24 cellular contexts compared by ENCODE assay signal in the genomic region with DNA sequence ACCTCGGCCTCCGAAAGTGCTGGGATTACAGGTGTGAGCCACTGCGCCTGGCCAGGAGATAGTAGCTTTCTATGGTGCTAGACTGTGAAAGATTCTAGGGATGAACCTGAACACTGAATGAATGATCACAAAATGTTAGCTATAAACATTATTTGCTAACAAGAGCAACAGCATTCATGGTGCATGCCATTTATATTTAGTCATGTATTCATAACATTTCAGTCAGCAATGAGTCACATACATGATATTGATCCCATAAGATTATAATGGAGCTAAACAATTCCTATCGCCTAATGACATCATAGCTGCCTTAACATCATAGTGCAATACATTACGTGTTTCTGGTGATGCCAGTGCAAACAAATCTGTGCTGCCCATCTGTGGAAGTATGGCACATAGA.
A peak's percentile ranks its signal among the peaks of the same experiment; 100 is the strongest.
DNase-seq lines count a peak whose midpoint lies in the region; ATAC-seq, FAIRE-seq and TF ChIP-seq lines count a peak whose summit lies in the region.
"Had no signal": no experiment of that assay in that cellular context is flagged by ENCODE, and none has a peak within 500 bp of the region (broad histone marks: within the 10 kb centered on the region; RNA-seq: fewer than 3 reads in every experiment).

No MANE protein-coding gene starts in this region.

- in situ Hi-C loops in mammary epithelial cell (cut with MboI; ENCODE audit: low sequenced_read_pairs in 2 of 2): loop anchor here (5.0 to 10.0 kb wide), 3 partner anchors 76 to 274 kb away; a partner anchor contains a TSS

- H3K79me2 ChIP-seq in mammary epithelial cell (ENCODE audit: insufficient read depth, low read length): no peaks in the 10 kb centered on the region
- H3K79me2 ChIP-seq in smooth muscle cell (ENCODE audit: low read depth): peaks cover 55% of the 10 kb centered on the region

- H3K36me3 ChIP-seq in mammary epithelial cell (ENCODE audit: insufficient read depth, low read length) (no peaks in the 10 kb centered on the region), breast epithelium (no peaks in the 10 kb centered on the region), bronchial epithelial cell (ENCODE audit: control insufficient read depth, insufficient read depth, low read length) (no peaks in the 10 kb centered on the region), smooth muscle cell (ENCODE audit: low read depth) (no peaks in the 10 kb centered on the region)
- H3K36me3 ChIP-seq: brain microvascular endothelial cell had no signal

- intact Hi-C loops in mammary epithelial cell (cut with micrococcal nuclease): loop anchor here (2.0 kb wide), 1 partner anchor 74 kb away; no protein-coding TSS in a partner anchor
- intact Hi-C loops in breast epithelium (cut with DNase I; ENCODE audit: low total_unique reads): no loop called here

- CTCF ChIA-PET in mammary epithelial cell (lab: Charles Lee; ENCODE audit: low non-redundant PET): no interaction called here

- no TSS peak for BruUV-seq in mammary epithelial cell (replicated peaks; lab: Mats Ljungman, UMichigan)

- H3K27ac ChIP-seq in mammary epithelial cell (ENCODE audit: insufficient read depth, low read depth, low read length) (peak overlapping the region; percentile 18), breast epithelium (no peak overlapping the region), smooth muscle cell (ENCODE audit: low read depth) (peak overlapping the region; percentile 86)
- H3K27ac ChIP-seq: brain microvascular endothelial cell had no signal

- H3K27me3 ChIP-seq in mammary epithelial cell (ENCODE audit: insufficient read depth, low read length) (no peaks in the 10 kb centered on the region), breast epithelium (no peaks in the 10 kb centered on the region), bronchial epithelial cell (ENCODE audit: control insufficient read depth, insufficient read depth, low read length) (no peaks in the 10 kb centered on the region), smooth muscle cell (ENCODE audit: low read depth) (no peaks in the 10 kb centered on the region)
- H3K27me3 ChIP-seq: brain microvascular endothelial cell had no signal

- 79% methylated on average over 5 of the region's 5 CpGs for WGBS in mammary epithelial cell (ENCODE audit: low coverage, missing lambda C conversion rate)
- 87% methylated on average over 5 of the region's 5 CpGs for WGBS in smooth muscle cell (ENCODE audit: low lambda C conversion rate)

- H3K9me3 Mint-ChIP-seq in stimulated activated effector memory CD8-positive, alpha-beta T cell treated with anti-CD3 and anti-CD28 coated beads, Interleukin-12 subunit alpha, Interleukin-12 subunit beta, amount 100 ng/mL, for 72 hours: peaks cover 16% of the 10 kb centered on the region
- H3K9me3 Mint-ChIP-seq: activated CD4-positive, alpha-beta memory T cell treated with anti-CD3 and anti-CD28 coated beads for 36 hours; IgD-negative memory B cell had no signal

- no peaks in the 10 kb centered on the region for H3K36me3 Mint-ChIP-seq in stimulated activated effector memory CD8-positive, alpha-beta T cell treated with anti-CD3 and anti-CD28 coated beads, Interleukin-12 subunit alpha, Interleukin-12 subunit beta, amount 100 ng/mL, for 72 hours
- H3K36me3 Mint-ChIP-seq: activated CD4-positive, alpha-beta memory T cell treated with anti-CD3 and anti-CD28 coated beads for 36 hours; CD8-positive, alpha-beta memory T cell; naive thymus-derived CD4-positive, alpha-beta T cell had no signal

- peaks cover 14% of the 10 kb centered on the region for H3K4me1 ChIP-seq in mammary epithelial cell (ENCODE audit: insufficient read depth, low read length)
- no peaks in the 10 kb centered on the region for H3K4me1 ChIP-seq in breast epithelium
- H3K4me1 ChIP-seq in smooth muscle cell (ENCODE audit: low read depth): peaks cover 10% of the 10 kb centered on the region

- no peak for ATAC-seq in stimulated activated effector memory CD8-positive, alpha-beta T cell treated with anti-CD3 and anti-CD28 coated beads, Interleukin-12 subunit alpha, Interleukin-12 subunit beta, amount 100 ng/mL, for 72 hours
- ATAC-seq: naive thymus-derived CD4-positive, alpha-beta T cell had no signal

- TF ChIP-seq POLR2A in breast epithelium (IDR thresholded peaks at IDR 0.05): no peak

- no peak overlapping the region for H2AFZ ChIP-seq in mammary epithelial cell (ENCODE audit: low read depth, low read length)
- no peak overlapping the region for H2AFZ ChIP-seq in smooth muscle cell (ENCODE audit: low read depth)

- FAIRE-seq in bronchial epithelial cell (lab: Jason Lieb, UNC): no peak
- FAIRE-seq: endometrium had no signal

- dilution Hi-C loops in mammary epithelial cell (cut with HindIII; ENCODE audit: low sequenced_read_pairs): no loop called here

- no peaks in the 10 kb centered on the region for H4K20me1 ChIP-seq in mammary epithelial cell (ENCODE audit: insufficient read depth, low read length)
- no peaks in the 10 kb centered on the region for H4K20me1 ChIP-seq in smooth muscle cell (ENCODE audit: low read depth)

- H3K4me3 ChIP-seq in mammary epithelial cell (replicated peaks in 1 of 3; ENCODE audit: insufficient read depth in 1 of 3, low read depth in 2 of 3, low read length in 3 of 3) (no peak overlapping the region), breast epithelium (no peak overlapping the region), bronchial epithelial cell (ENCODE audit: low read depth, low read length) (no peak overlapping the region), foreskin fibroblast (ENCODE audit: low read depth in 1 of 2, low read length in 2 of 2) (no peak overlapping the region), smooth muscle cell (no peak overlapping the region)

- no peaks in the 10 kb centered on the region for H3K9me3 ChIP-seq in mammary epithelial cell (replicated peaks; ENCODE audit: insufficient read depth, low read length)
- no peaks in the 10 kb centered on the region for H3K9me3 ChIP-seq in breast epithelium
- H3K9me3 ChIP-seq in smooth muscle cell (replicated peaks; ENCODE audit: low read depth): no peaks in the 10 kb centered on the region

- H3K9ac ChIP-seq in mammary epithelial cell (ENCODE audit: insufficient read depth, low read length) (no peak overlapping the region), smooth muscle cell (ENCODE audit: low read depth) (no peak overlapping the region)

- no peak overlapping the region for H3K4me3 Mint-ChIP-seq in stimulated activated effector memory CD8-positive, alpha-beta T cell treated with anti-CD3 and anti-CD28 coated beads, Interleukin-12 subunit alpha, Interleukin-12 subunit beta, amount 100 ng/mL, for 72 hours
- H3K4me3 Mint-ChIP-seq: activated CD4-positive, alpha-beta memory T cell treated with anti-CD3 and anti-CD28 coated beads for 36 hours; CD8-positive, alpha-beta memory T cell; IgD-negative memory B cell; naive thymus-derived CD4-positive, alpha-beta T cell; type B pancreatic cell had no signal

- no peak overlapping the region for H3K27ac Mint-ChIP-seq in stimulated activated effector memory CD8-positive, alpha-beta T cell treated with anti-CD3 and anti-CD28 coated beads, Interleukin-12 subunit alpha, Interleukin-12 subunit beta, amount 100 ng/mL, for 72 hours
- H3K27ac Mint-ChIP-seq: activated CD4-positive, alpha-beta memory T cell treated with anti-CD3 and anti-CD28 coated beads for 36 hours; CD8-positive, alpha-beta memory T cell; IgD-negative memory B cell; naive thymus-derived CD4-positive, alpha-beta T cell; type B pancreatic cell had no signal

- H3K4me1 Mint-ChIP-seq in stimulated activated effector memory CD8-positive, alpha-beta T cell treated with anti-CD3 and anti-CD28 coated beads, Interleukin-12 subunit alpha, Interleukin-12 subunit beta, amount 100 ng/mL, for 72 hours: no peaks in the 10 kb centered on the region
- H3K4me1 Mint-ChIP-seq: CD8-positive, alpha-beta memory T cell; naive thymus-derived CD4-positive, alpha-beta T cell had no signal

- TF ChIP-seq CTCF in mammary epithelial cell (conservative IDR thresholded peaks at IDR 0.05 in 1 of 2, IDR thresholded peaks at IDR 0.05 in 1 of 2; ENCODE audit: extremely low read depth in 1 of 2, insufficient read depth in 1 of 2, low read depth in 1 of 2, low read length in 2 of 2): no peak
- no peak for TF ChIP-seq CTCF in breast epithelium (IDR thresholded peaks at IDR 0.05)
- no peak for TF ChIP-seq CTCF in bronchial epithelial cell (IDR thresholded peaks at IDR 0.05; ENCODE audit: insufficient read depth, low read length, severe bottlenecking)
- no peak for TF ChIP-seq CTCF in foreskin fibroblast (IDR thresholded peaks at IDR 0.05; ENCODE audit: low read depth, low read length)
- TF ChIP-seq CTCF in smooth muscle cell (IDR thresholded peaks at IDR 0.05; ENCODE audit: borderline replicate concordance, insufficient read depth, poor library complexity, severe bottlenecking): no peak

- DNase-seq in mammary epithelial cell (peak; percentile 48), breast epithelium (ENCODE audit: low spot score in 2 of 2) (no peak), bronchial epithelial cell (ENCODE audit: low read depth) (peak; percentile 83), foreskin fibroblast (peak; percentile 46 to 73), smooth muscle cell (lab: John Stamatoyannopoulos, UW; ENCODE audit: unreplicated experiment) (no peak), ecto neural progenitor cell (ENCODE audit: low spot score) (no peak), NCI-H446 (lab: John Stamatoyannopoulos, UW) (no peak)
- no peak for DNase-seq in stimulated activated effector memory CD8-positive, alpha-beta T cell treated with anti-CD3 and anti-CD28 coated beads, Interleukin-12 subunit alpha, Interleukin-12 subunit beta, amount 100 ng/mL, for 72 hours (ENCODE audit: low spot score in 2 of 2)
- DNase-seq: 8988T; activated CD4-positive, alpha-beta memory T cell treated with anti-CD3 and anti-CD28 coated beads for 36 hours; activated effector memory CD4-positive, alpha-beta T cell treated with anti-CD3 and anti-CD28 coated beads, Interleukin-2, amount 50 U/mL, for 16 hours; activated T-cell treated with anti-CD3 and anti-CD28 coated beads for 4 hours; AML-193; brain microvascular endothelial cell; CD8-positive, alpha-beta memory T cell; DND-41; mesenchymal stem cell; naive thymus-derived CD4-positive, alpha-beta T cell; NCI-H2107; NCI-H524; retina had no signal

- H3K4me2 ChIP-seq in mammary epithelial cell (ENCODE audit: insufficient read depth, low read depth, low read length) (no peak overlapping the region), smooth muscle cell (no peak overlapping the region)

- peaks cover 12% of the 10 kb centered on the region for H3F3A ChIP-seq in smooth muscle cell (ENCODE audit: low read depth)

Comparison
In these comparisons a context has a peak if more than half of its experiments do, and no peak if none do; other contexts are left out.
1. DNase-seq: peak in mammary epithelial cell (single experiment), bronchial epithelial cell (single experiment) and foreskin fibroblast (2 of 2); none in breast epithelium (0 of 2), smooth muscle cell (single experiment), ecto neural progenitor cell (single experiment), stimulated activated effector memory CD8-positive, alpha-beta T cell treated with anti-CD3 and anti-CD28 coated beads, Interleukin-12 subunit alpha, Interleukin-12 subunit beta, amount 100 ng/mL, for 72 hours (0 of 2) and NCI-H446 (0 of 2).
2. H3K27ac ChIP-seq: peak in mammary epithelial cell (single experiment) and smooth muscle cell (single experiment); none in breast epithelium (0 of 2).